ENCODE assay signal across 8 cellular contexts in the genomic region with DNA sequence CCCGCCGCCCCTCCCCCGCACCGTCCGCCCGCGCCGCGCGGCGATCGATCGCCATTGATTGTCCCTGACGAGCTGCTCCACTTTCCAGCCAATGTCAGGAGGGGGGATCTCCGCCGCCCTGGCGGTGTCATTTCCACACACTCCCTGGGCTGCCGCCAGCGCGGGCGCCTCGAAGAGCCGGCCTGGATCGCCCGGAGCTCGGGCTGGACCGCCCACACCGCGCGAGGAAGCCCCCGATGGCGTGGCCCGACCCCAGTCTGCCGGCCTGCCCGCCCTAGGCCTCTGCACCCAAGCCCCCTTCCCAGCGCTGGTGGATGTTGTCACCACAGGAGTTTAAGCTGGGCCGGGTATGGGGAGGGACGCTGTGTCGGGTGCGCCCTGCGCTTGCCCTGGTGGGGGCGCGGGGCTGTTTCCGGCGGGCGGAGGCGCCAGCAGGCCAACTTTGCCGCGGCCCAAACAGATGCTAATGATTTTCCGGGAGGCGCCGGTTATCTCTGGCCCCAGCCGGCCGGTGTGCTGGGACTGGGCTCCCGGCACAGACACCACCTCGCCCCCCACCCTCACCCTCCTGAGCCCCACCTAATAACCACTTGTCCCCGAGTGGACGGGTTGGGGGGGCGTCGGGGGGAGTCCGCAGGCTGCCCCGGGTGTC. TPM values are rescaled to one million over a fixed set of nuclear protein-coding genes. Genes with fewer than 3 reads are reported as not detected.
DNase-seq lines count a peak whose midpoint lies in the region; ATAC-seq and TF ChIP-seq lines count a peak whose summit lies in the region.

No MANE protein-coding gene starts in this region.

- no peaks in the 10 kb centered on the region for H3K9me2 ChIP-seq in PC-3 (replicated peaks; ENCODE audit: low read length)

- peak; percentile 35; the same call in 1 of the 2 replicates for TF ChIP-seq CTCF in PC-3 (conservative IDR thresholded peaks at IDR 0.05; ENCODE audit: low read depth, low read length)
- TF ChIP-seq CTCF in osteoblast (IDR thresholded peaks at IDR 0.05; ENCODE audit: extremely low read depth, low read depth, low read length), result no peak

- no peaks in the 10 kb centered on the region for H3F3A ChIP-seq in PC-3 (ENCODE audit: low read length, unreplicated experiment)

- H3K27me3 ChIP-seq in HUES64 (ENCODE audit: insufficient read depth, low read length), result 0 out of 2 replicates have a peak, but pooled peaks cover 2% of the 10 kb centered on the region
- no peaks in the 10 kb centered on the region for H3K27me3 ChIP-seq in PC-3 (ENCODE audit: low read length)
- no peaks in the 10 kb centered on the region for H3K27me3 ChIP-seq in osteoblast (ENCODE audit: insufficient read depth, low read length)

- ATAC-seq in GM18861 (IDR thresholded peaks at IDR 0.05; ENCODE audit: unreplicated experiment) (peak; percentile 19), PC-3 (peak; percentile 40), GM21515 (IDR thresholded peaks at IDR 0.05; ENCODE audit: unreplicated experiment) (no peak)

- peak overlapping the region; percentile 74 for H3K9ac ChIP-seq in HUES64 (ENCODE audit: low read depth, low read length)
- peak overlapping the region; percentile 64 for H3K9ac ChIP-seq in PC-3 (ENCODE audit: low read length)

- BruUV-seq in PC-3 (replicated peaks; lab: Mats Ljungman, UMichigan), result no TSS peak

- peak; percentile 94 for DNase-seq in AG20443 (ENCODE audit: low spot score)
- peak; percentile 78 for DNase-seq in PC-3
- peak in 42 of 56 donors; percentile 50 to 86 (median 72) for DNase-seq in amygdala (lab: John Stamatoyannopoulos, UW)
- peak; percentile 89 for DNase-seq in cardiac septum (ENCODE audit: low spot score)
- peak; percentile 99 for DNase-seq in osteoblast (ENCODE audit: insufficient read length, low spot score, missing footprints)

- peak overlapping the region; percentile 90 for H3K27ac ChIP-seq in HUES64 (ENCODE audit: low read depth, low read length)
- peak overlapping the region; percentile 83 for H3K27ac ChIP-seq in PC-3 (ENCODE audit: low read length)
- peak overlapping the region; percentile 96 for H3K27ac ChIP-seq in osteoblast (ENCODE audit: low read depth, low read length)

- H3K4me3 ChIP-seq in HUES64 (ENCODE audit: low read length) (peak overlapping the region; percentile 55), PC-3 (ENCODE audit: low read length) (peak overlapping the region; percentile 68), osteoblast (ENCODE audit: insufficient read depth, low read length) (peak overlapping the region; percentile 69)

- H3K9me3 ChIP-seq in HUES64 (ENCODE audit: insufficient read depth, low read depth, low read length) (no peaks in the 10 kb centered on the region), PC-3 (ENCODE audit: low read length) (no peaks in the 10 kb centered on the region), osteoblast (ENCODE audit: low read depth, low read length) (no peaks in the 10 kb centered on the region)

- H3K36me3 ChIP-seq in HUES64 (ENCODE audit: insufficient read depth, low read length) (no peaks in the 10 kb centered on the region), PC-3 (ENCODE audit: low read depth, low read length) (no peaks in the 10 kb centered on the region), osteoblast (ENCODE audit: insufficient read depth, low read length) (no peaks in the 10 kb centered on the region)

- H3K4me2 ChIP-seq in PC-3 (ENCODE audit: low read length), result peak overlapping the region; percentile 88
- peak overlapping the region; percentile 81 for H3K4me2 ChIP-seq in osteoblast (ENCODE audit: insufficient read depth, low read length)

- H2AFZ ChIP-seq in PC-3 (ENCODE audit: low read length) (peak overlapping the region; percentile 82), osteoblast (ENCODE audit: low read length) (peak overlapping the region; percentile 79)

- under 1% methylated on average over 62 of the region's 62 CpGs for WGBS in HUES64

- intact Hi-C loops in PC-3 (cut with micrococcal nuclease) (loop anchor here (1.0 kb wide), 1 partner anchor 11 kb away; the partner anchor contains the start of gene CXXC5), cardiac septum (cut with DNase I) (loop anchor here (1.0 kb wide), 1 partner anchor 10 kb away; no protein-coding TSS in a partner anchor)

- H3K79me2 ChIP-seq in PC-3 (ENCODE audit: low read length) (no peaks in the 10 kb centered on the region), osteoblast (ENCODE audit: insufficient read depth, low read length) (peaks cover 12% of the 10 kb centered on the region)

- CTCF ChIA-PET in PC-3 (lab: Charles Lee), result interaction anchor here (0.5 to 1.3 kb wide), 8 partner anchors 11 to 1285 kb away, joined by 3 to 14 read pairs (median 3); partner anchors contain the start of genes CXXC5 and KDM3B

- POLR2A ChIA-PET in PC-3 (lab: Charles Lee; ENCODE audit: unreplicated experiment), result no interaction called here

- H3K4me1 ChIP-seq in HUES64 (ENCODE audit: insufficient read depth, low read length), result peaks cover 61% of the 10 kb centered on the region
- peaks cover 41% of the 10 kb centered on the region for H3K4me1 ChIP-seq in PC-3 (ENCODE audit: insufficient read depth, low read length)
- peaks cover 51% of the 10 kb centered on the region for H3K4me1 ChIP-seq in osteoblast (ENCODE audit: insufficient read depth, low read length)

- H4K20me1 ChIP-seq in PC-3 (ENCODE audit: low read length), result no peaks in the 10 kb centered on the region
- H4K20me1 ChIP-seq in osteoblast (ENCODE audit: insufficient read depth, low read length), result peaks cover 5% of the 10 kb centered on the region

RNA-seq across cellular contexts. Expression of gene CXXC5, which starts 10.6 kb away (rescaled TPM):
- polyA plus RNA-seq in HUES64 (2013, experiment 1 of 2), result 83.6 TPM
- 88.1 TPM for polyA plus RNA-seq in HUES64 (2013, experiment 2 of 2)
- total RNA-seq in PC-3 (2014; rRNA removed) (31.1 and 42.4 TPM in 2 replicates), cardiac septum (49.3 TPM), osteoblast (186 and 210 TPM in 2 replicates)
